ENCODE assay signal across 26 cellular contexts in the genomic region with DNA sequence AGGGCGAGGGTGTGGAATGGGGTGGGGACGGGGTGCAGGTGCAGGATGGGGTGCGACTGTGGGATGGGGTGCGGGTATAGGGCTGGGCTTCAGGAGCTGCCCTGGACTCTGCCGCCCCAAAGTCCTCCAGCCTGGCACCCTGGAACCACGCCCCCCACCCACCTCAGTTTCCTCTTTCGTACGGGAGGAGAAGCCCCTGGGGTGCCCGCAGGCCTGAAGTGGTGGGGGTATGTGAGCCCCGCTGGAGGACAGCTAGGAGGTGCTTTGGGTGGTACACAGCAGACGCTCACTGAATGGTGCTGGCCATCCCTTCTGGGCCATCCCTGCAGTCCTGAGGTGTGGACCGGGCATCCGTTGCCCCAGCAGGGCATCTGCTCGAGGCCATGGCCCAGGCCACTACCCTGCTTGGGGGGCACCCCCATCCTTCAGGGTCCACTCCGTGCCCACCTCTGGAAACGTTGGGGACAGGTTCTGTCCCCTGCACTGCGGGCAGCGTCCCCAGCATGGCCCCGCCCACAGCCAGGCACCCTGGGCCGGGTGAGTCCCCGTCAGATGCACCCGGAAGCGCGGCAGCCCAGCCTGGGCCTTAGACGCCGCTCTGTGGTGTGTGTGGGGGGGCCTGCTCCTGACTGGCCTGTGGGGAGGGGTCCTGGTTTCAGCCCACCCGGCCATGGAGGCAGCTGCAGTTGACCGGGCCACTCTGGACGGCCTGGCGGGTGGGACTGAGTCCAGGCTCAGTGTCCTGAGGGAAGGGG. TPM values are rescaled to one million over a fixed set of nuclear protein-coding genes. Genes with fewer than 3 reads are reported as not detected.
DNase-seq lines count a peak whose midpoint lies in the region; ATAC-seq and TF ChIP-seq lines count a peak whose summit lies in the region.
"Had no signal": no experiment of that assay in that cellular context is flagged by ENCODE, and none has a peak within 500 bp of the region (broad histone marks: within the 10 kb centered on the region; RNA-seq: fewer than 3 reads in every experiment).

No MANE protein-coding gene starts in this region.

- no peak overlapping the region for H3K27ac Mint-ChIP-seq in CD4-positive, alpha-beta memory T cell
- H3K27ac Mint-ChIP-seq: CD4-positive, alpha-beta T cell had no signal

- H3K27me3 Mint-ChIP-seq in CD4-positive, alpha-beta memory T cell = peaks cover 0 to 9% of the 10 kb centered on the region in 2 donors

- intact Hi-C loops in right cardiac atrium (cut with DNase I) (no loop called here), cardiac septum (cut with DNase I) (no loop called here), lower lobe of right lung (cut with DNase I) (no loop called here), upper lobe of right lung (cut with DNase I) (no loop called here)
- intact Hi-C loops in CD4-positive, alpha-beta memory T cell (cut with micrococcal nuclease) = no loop called here

- TF ChIP-seq CTCF in lower lobe of right lung (IDR thresholded peaks at IDR 0.05) (no peak), upper lobe of right lung (IDR thresholded peaks at IDR 0.05) (no peak)

- POLR2A ChIA-PET in CD4-positive, alpha-beta memory T cell (lab: Charles Lee; ENCODE audit: partially characterized antibody) = no interaction called here

- H3K27me3 ChIP-seq in right cardiac atrium (ENCODE audit: control insufficient read depth, insufficient read depth) = no peaks in the 10 kb centered on the region
- peaks cover 52% of the 10 kb centered on the region for H3K27me3 ChIP-seq in lower lobe of right lung (ENCODE audit: low read depth)
- peaks cover 31% of the 10 kb centered on the region for H3K27me3 ChIP-seq in upper lobe of right lung
- H3K27me3 ChIP-seq in CD4-positive, alpha-beta memory T cell (ENCODE audit: insufficient read depth, low read length) = no peaks in the 10 kb centered on the region
- H3K27me3 ChIP-seq: BLaER1, Peyer's patch had no signal

- peak in 1 of 2 donors; percentile 33 for ATAC-seq in right cardiac atrium
- peak; percentile 18 for ATAC-seq in esophagus mucosa
- peak; percentile 18 to 20 for ATAC-seq in lower lobe of right lung
- ATAC-seq in upper lobe of right lung = peak; percentile 13
- ATAC-seq: GM12878 had no signal

- DNase-seq in right cardiac atrium (peak; percentile 4 to 42 (median 22)), cardiac septum (ENCODE audit: low spot score) (no peak), lower lobe of right lung (peak; percentile 34), upper lobe of right lung (no peak), inferior parietal cortex (ENCODE audit: extremely low spot score) (no peak), iPS-NIHi7 (ENCODE audit: extremely low spot score) (no peak)
- DNase-seq in CD4-positive, alpha-beta memory T cell = no peak
- DNase-seq: ACHN; Caco-2; CD4-positive, alpha-beta T cell; DMS 273 treated with DMSO at 0.1 percent for 48 hours; DND-41; H7; Karpas-422; MV-4-11; NCI-H1694; NCI-H2081; NCI-H2171; NCI-H345; NCI-H524; NCI-H82; Peyer's patch had no signal

- H3K4me3 Mint-ChIP-seq in CD4-positive, alpha-beta memory T cell = no peak overlapping the region
- H3K4me3 Mint-ChIP-seq: CD4-positive, alpha-beta T cell had no signal

- CTCF ChIA-PET in CD4-positive, alpha-beta memory T cell (lab: Charles Lee; ENCODE audit: partially characterized antibody) = no interaction called here

- peaks cover 0 to 5% (median under 1%) of the 10 kb centered on the region in 8 donors for H3K9me3 Mint-ChIP-seq in CD4-positive, alpha-beta memory T cell

- WGBS in right cardiac atrium = 83% methylated on average over 30 of the region's 30 CpGs

- H3K27ac ChIP-seq in right cardiac atrium (ENCODE audit: low read length) (no peak overlapping the region), lower lobe of right lung (no peak overlapping the region), upper lobe of right lung (no peak overlapping the region)
- H3K27ac ChIP-seq in CD4-positive, alpha-beta memory T cell (ENCODE audit: low read depth, low read length) = no peak overlapping the region
- H3K27ac ChIP-seq: BLaER1, Peyer's patch had no signal

- H3K36me3 Mint-ChIP-seq in CD4-positive, alpha-beta memory T cell = peaks cover 0 to 4% of the 10 kb centered on the region in 2 donors

- H3K4me1 Mint-ChIP-seq in CD4-positive, alpha-beta memory T cell = no peaks in the 10 kb centered on the region

- H3K36me3 ChIP-seq in lower lobe of right lung = no peaks in the 10 kb centered on the region
- H3K36me3 ChIP-seq in upper lobe of right lung = no peaks in the 10 kb centered on the region
- H3K36me3 ChIP-seq in CD4-positive, alpha-beta memory T cell (ENCODE audit: insufficient read depth, low read length) = no peaks in the 10 kb centered on the region
- H3K36me3 ChIP-seq: BLaER1, Peyer's patch had no signal

- H3K9me3 ChIP-seq in right cardiac atrium (ENCODE audit: control insufficient read depth, low read length) (peaks cover 2% of the 10 kb centered on the region), lower lobe of right lung (no peaks in the 10 kb centered on the region), upper lobe of right lung (no peaks in the 10 kb centered on the region)
- H3K9me3 ChIP-seq in CD4-positive, alpha-beta memory T cell (ENCODE audit: control insufficient read depth in 1 of 2, low read length in 2 of 2) = no peaks in the 10 kb centered on the region
- H3K9me3 ChIP-seq: Peyer's patch had no signal

- H3K4me1 ChIP-seq in right cardiac atrium (ENCODE audit: control insufficient read depth, insufficient read depth, low read length) (no peaks in the 10 kb centered on the region), lower lobe of right lung (no peaks in the 10 kb centered on the region), upper lobe of right lung (no peaks in the 10 kb centered on the region)
- H3K4me1 ChIP-seq in CD4-positive, alpha-beta memory T cell (ENCODE audit: insufficient read depth, low read length) = no peaks in the 10 kb centered on the region
- H3K4me1 ChIP-seq: Caco-2, Peyer's patch had no signal

- H3K4me3 ChIP-seq in right cardiac atrium (ENCODE audit: low read length) = no peak overlapping the region
- H3K4me3 ChIP-seq in lower lobe of right lung = no peak overlapping the region
- H3K4me3 ChIP-seq in upper lobe of right lung = no peak overlapping the region
- H3K4me3 ChIP-seq in CD4-positive, alpha-beta memory T cell (ENCODE audit: low read length in 2 of 2) = no peak overlapping the region
- H3K4me3 ChIP-seq: BLaER1, GM12878, Peyer's patch had no signal

RNA-seq across cellular contexts. Expression of gene UNCX, which starts 41.6 kb away (rescaled TPM):
- not detected for total RNA-seq in right cardiac atrium
- polyA plus RNA-seq in right cardiac atrium = not detected
- not detected for total RNA-seq in cardiac septum
- not detected for total RNA-seq in esophagus mucosa
- not detected for total RNA-seq in lower lobe of right lung
- not detected for total RNA-seq in upper lobe of right lung
- total RNA-seq in CD4-positive, alpha-beta memory T cell = not detected
- polyA plus RNA-seq in CD4-positive, alpha-beta memory T cell = not detected
- total RNA-seq: Caco-2; CD4-positive, alpha-beta T cell; GM12878; H7; M059J; Peyer's patch had no signal
- polyA plus RNA-seq: GM12878 had no signal

Comparison
In these comparisons a context has a peak if more than half of its experiments do, and no peak if none do; other contexts are left out.
1. DNase-seq: peak in right cardiac atrium (3 of 3) and lower lobe of right lung (single experiment); none in cardiac septum (single experiment), upper lobe of right lung (single experiment), CD4-positive, alpha-beta memory T cell (0 of 5), inferior parietal cortex (single experiment) and iPS-NIHi7 (single experiment).